Comparison of ENCODE assay signal across 22 cellular contexts in genomic region chr16:49659356-49659755, GRCh38.
"Had no signal": no experiment of that assay in that cellular context is flagged by ENCODE, and none has a peak within 500 bp of the region (broad histone marks: within the 10 kb centered on the region; RNA-seq: fewer than 3 reads in every experiment).

No MANE protein-coding gene starts in this region.

- H3K4me3 Mint-ChIP-seq: naive B cell; nephron; stimulated activated effector memory CD8-positive, alpha-beta T cell treated with anti-CD3 and anti-CD28 coated beads, Interleukin-12 subunit alpha, Interleukin-12 subunit beta, amount 100 ng/mL, for 72 hours had no signal

- H3K4me1 Mint-ChIP-seq: naive B cell; stimulated activated effector memory CD8-positive, alpha-beta T cell treated with anti-CD3 and anti-CD28 coated beads, Interleukin-12 subunit alpha, Interleukin-12 subunit beta, amount 100 ng/mL, for 72 hours had no signal

- H3K9me3 Mint-ChIP-seq: naive B cell; nephron; stimulated activated effector memory CD8-positive, alpha-beta T cell treated with anti-CD3 and anti-CD28 coated beads, Interleukin-12 subunit alpha, Interleukin-12 subunit beta, amount 100 ng/mL, for 72 hours had no signal

- H3K4me1 ChIP-seq: right lobe of liver had no signal

- H3K27me3 ChIP-seq: esophagus squamous epithelium, gastroesophageal sphincter, left lung, right lobe of liver, suprapubic skin, thyroid gland, upper lobe of left lung, uterus had no signal

- H3K36me3 ChIP-seq: esophagus squamous epithelium, gastroesophageal sphincter, left lung, right lobe of liver, suprapubic skin, thyroid gland, upper lobe of left lung, uterus had no signal

- H3K27me3 Mint-ChIP-seq: naive B cell had no signal

- H3K4me3 ChIP-seq: esophagus squamous epithelium, gastroesophageal sphincter, left lung, lung, psoas muscle, right lobe of liver, suprapubic skin, thyroid gland, upper lobe of left lung, uterus had no signal

- H3K27ac ChIP-seq: esophagus squamous epithelium, gastroesophageal sphincter, left lung, psoas muscle, right lobe of liver, suprapubic skin, thyroid gland, upper lobe of left lung, uterus had no signal

- H3K9me3 ChIP-seq: esophagus squamous epithelium, gastroesophageal sphincter, left lung, psoas muscle, right lobe of liver, suprapubic skin, thyroid gland, upper lobe of left lung, uterus had no signal

- H3K36me3 Mint-ChIP-seq: naive B cell; stimulated activated effector memory CD8-positive, alpha-beta T cell treated with anti-CD3 and anti-CD28 coated beads, Interleukin-12 subunit alpha, Interleukin-12 subunit beta, amount 100 ng/mL, for 72 hours had no signal

- DNase-seq: dermis blood vessel endothelial cell; esophagus squamous epithelium; hippocampal formation; left lung; mesenchymal stem cell; naive B cell; retina; right lobe of liver; stimulated activated CD4-positive, alpha-beta T cell treated with anti-CD3 and anti-CD28 coated beads, Interleukin-4, amount 100 ng/mL, for 1 hour; stimulated activated CD8-positive, alpha-beta memory T cell treated with anti-CD3 and anti-CD28 coated beads, Interleukin-4, amount 100 ng/mL, for 48 hours; stimulated activated naive CD8-positive, alpha-beta T cell treated with anti-CD3 and anti-CD28 coated beads, Interleukin-15, Interleukin-2, amounts not matched to agents 100 U/mL and 50 U/mL, for 24 hours; thyroid gland; uterus had no signal

- FAIRE-seq: colon, islet of Langerhans had no signal

- ATAC-seq: gastroesophageal sphincter; left lung; psoas muscle; right lobe of liver; stimulated activated effector memory CD8-positive, alpha-beta T cell treated with anti-CD3 and anti-CD28 coated beads, Interleukin-12 subunit alpha, Interleukin-12 subunit beta, amount 100 ng/mL, for 72 hours; stimulated activated naive CD8-positive, alpha-beta T cell treated with anti-CD3 and anti-CD28 coated beads, Interleukin-15, Interleukin-2, amounts not matched to agents 100 U/mL and 50 U/mL, for 24 hours had no signal

- H3K27ac Mint-ChIP-seq: naive B cell; stimulated activated effector memory CD8-positive, alpha-beta T cell treated with anti-CD3 and anti-CD28 coated beads, Interleukin-12 subunit alpha, Interleukin-12 subunit beta, amount 100 ng/mL, for 72 hours had no signal
